30 cellular contexts compared by ENCODE assay signal in the genomic region with DNA sequence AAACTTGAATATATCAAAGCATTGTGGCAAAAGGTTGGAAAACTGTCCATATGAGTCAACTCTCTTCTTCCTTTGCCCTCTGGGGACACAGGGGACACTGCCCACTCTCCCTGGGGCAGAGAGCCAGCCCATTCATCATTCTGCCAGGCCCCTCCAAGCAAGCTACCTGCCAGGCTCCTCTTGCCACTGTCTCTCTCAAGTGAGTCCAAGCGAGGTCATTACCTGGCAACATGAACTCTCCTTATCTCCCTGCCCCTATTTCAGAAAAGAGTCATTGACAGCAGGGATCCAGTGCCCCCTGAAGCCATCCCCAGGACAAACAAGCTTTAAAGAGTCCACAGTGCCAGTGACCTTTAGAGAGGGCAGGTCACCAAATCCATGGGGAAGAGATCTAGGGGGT.
"Had no signal": no experiment of that assay in that cellular context is flagged by ENCODE, and none has a peak within 500 bp of the region (broad histone marks: within the 10 kb centered on the region; RNA-seq: fewer than 3 reads in every experiment).

No MANE protein-coding gene starts in this region.

- H3K4me3 ChIP-seq: Peyer's patch, SJSA1 had no signal

- ATAC-seq: PC-3 had no signal

- DNase-seq: Karpas-422; MM.1S; MV-4-11; NCI-H1092; NCI-H1105; NCI-H1417 treated with DMSO at 0.1 percent for 48 hours; NCI-H1436 treated with DMSO at 0.1 percent for 48 hours; NCI-H1694 treated with DMSO at 0.1 percent for 48 hours; NCI-H187 treated with DMSO at 0.1 percent for 48 hours; NCI-H2029; NCI-H2081; NCI-H2171 treated with DMSO at 0.1 percent for 48 hours; NCI-H2227 treated with DMSO at 0.1 percent for 48 hours; NCI-H345; NCI-H446; NCI-H510A treated with DMSO at 0.1 percent for 48 hours; NCI-H524 treated with DMSO at 0.1 percent for 48 hours; NCI-H526 treated with DMSO at 0.1 percent for 48 hours; NCI-H774; NK-92 treated with Interleukin-12 subunit alpha and Interleukin-12 subunit beta, amount 100 ng/mL, for 24 hours; OCI-M1; PC-3; Peyer's patch; Right ventricle myocardium superior; RPMI8226; SHP77 treated with DMSO at 0.1 percent for 48 hours; SK-N-SH; SW 1271 had no signal

- H3K9me2 ChIP-seq: SK-N-SH had no signal

- H3K27me3 ChIP-seq: Peyer's patch, SJSA1 had no signal

- H3K9ac ChIP-seq: KMS-11, SK-N-SH had no signal

- H3K4me2 ChIP-seq: SK-N-SH had no signal

- H3K36me3 ChIP-seq: Peyer's patch, SJSA1 had no signal

- H3K27ac ChIP-seq: KMS-11, Peyer's patch, SJSA1 had no signal

- H3K4me1 ChIP-seq: SJSA1 had no signal

- H3K9me3 ChIP-seq: Peyer's patch, SJSA1, SK-N-SH had no signal
